1 cellular context compared by ENCODE assay signal in genomic region chr17:72136692-72137550, GRCh38.
A peak's percentile ranks its signal among the peaks of the same experiment; 100 is the strongest.
TF ChIP-seq lines count a peak whose summit lies in the region.

No MANE protein-coding gene starts in this region.

TF ChIP-seq in HepG2, 621 proteins besides CTCF, POLR2A, EP300 and RAD21:
- TF ChIP-seq FOSL2 (CRISPR knock-in tag; IDR thresholded peaks at IDR 0.05) (peak; percentile 57), KDM5A (IDR thresholded peaks at IDR 0.05; ENCODE audit: borderline replicate concordance, low read length) (no peak), MAFK (conservative IDR thresholded peaks at IDR 0.05 in 1 of 2, IDR thresholded peaks at IDR 0.05 in 1 of 2; ENCODE audit: low read length in 2 of 2) (peak in 1 of 2 experiments; percentile 37; a peak in 2 of 4 replicates)
TF ChIP-seq in HepG2: peak in this region for 2.
